11 cellular contexts compared by ENCODE assay signal in genomic region chrX:25648790-25649189, GRCh38.
"Had no signal": no experiment of that assay in that cellular context is flagged by ENCODE, and none has a peak within 500 bp of the region (broad histone marks: within the 10 kb centered on the region; RNA-seq: fewer than 3 reads in every experiment).

No MANE protein-coding gene starts in this region.

- H3K27ac ChIP-seq: GM23248 had no signal

- H3K4me1 ChIP-seq: HAP-1 had no signal

- H3K9me3 ChIP-seq: HAP-1 had no signal

- H2AFZ ChIP-seq: GM23248, GM23338 had no signal

- H3K36me3 ChIP-seq: HAP-1 had no signal

- ATAC-seq: GM23338, HCT116 had no signal

- H3K4me3 ChIP-seq: GM23248, GM23338, HAP-1 had no signal

- DNase-seq: GM23248, GOT3, H7, H9, HCEC 1CT, HFFc6 had no signal

- FAIRE-seq: H1, H54 had no signal

- H3K9ac ChIP-seq: GM23248 had no signal

- H3K4me2 ChIP-seq: GM23338 had no signal
